Comparison of ENCODE assay signal across 17 cellular contexts in the genomic region with DNA sequence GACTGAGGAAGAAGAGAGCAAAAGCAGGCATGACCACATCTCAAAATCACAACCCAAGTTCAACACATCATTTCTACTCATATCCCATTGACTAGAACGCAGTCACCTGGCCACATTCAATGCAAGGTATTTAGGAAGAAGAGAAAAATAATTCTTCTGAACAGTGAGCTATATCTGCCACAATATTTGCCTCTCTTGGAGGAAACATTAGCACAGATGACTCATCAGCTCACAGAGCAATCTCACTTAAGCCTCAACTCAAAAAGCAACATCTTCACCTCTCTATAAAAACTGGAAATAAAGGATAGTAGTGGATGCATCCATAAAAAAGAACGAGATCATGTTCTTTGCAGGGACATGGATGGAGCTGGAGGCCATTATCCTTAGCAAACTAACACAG.
"Had no signal": no experiment of that assay in that cellular context is flagged by ENCODE, and none has a peak within 500 bp of the region (broad histone marks: within the 10 kb centered on the region; RNA-seq: fewer than 3 reads in every experiment).

No MANE protein-coding gene starts in this region.

- H3K27me3 ChIP-seq: ascending aorta, left lung, neural progenitor cell, ovary, sigmoid colon, tibial nerve, uterus had no signal

- ATAC-seq: left lung; stimulated activated effector memory CD8-positive, alpha-beta T cell treated with anti-CD3 and anti-CD28 coated beads, Interleukin-12 subunit alpha, Interleukin-12 subunit beta, amount 100 ng/mL, for 72 hours; T-helper 17 cell; WTC11 had no signal

- H3K9me3 ChIP-seq: ascending aorta, ovary, uterus had no signal

- DNase-seq: activated CD4-positive, alpha-beta T cell treated with anti-CD3 and anti-CD28 coated beads, Interleukin-2, amount 10 ng/mL, durations not matched to agents 24 days and 14 days; activated CD8-positive, alpha-beta memory T cell treated with anti-CD3 and anti-CD28 coated beads, Interleukin-2, amount 50 U/mL, for 48 hours; activated naive CD8-positive, alpha-beta T cell treated with anti-CD3 and anti-CD28 coated beads for 36 hours; dorsolateral prefrontal cortex; hippocampal formation; kidney; left lung; naive B cell; ovary; sigmoid colon; T-helper 17 cell; uterus had no signal

- H3K4me3 ChIP-seq: ascending aorta, dorsolateral prefrontal cortex, left lung, neural progenitor cell, ovary, sigmoid colon, tibial nerve, uterus had no signal

- H3K4me1 ChIP-seq: ascending aorta, left lung, neural progenitor cell, sigmoid colon, tibial nerve, uterus had no signal

- H3K9ac ChIP-seq: neural progenitor cell had no signal

- H3K36me3 ChIP-seq: ascending aorta, left lung, neural progenitor cell, ovary, sigmoid colon, tibial nerve, uterus had no signal
